In genomic region chr7:7214398-7215347, GRCh38 we compare ENCODE assay signal across 19 cellular contexts. TPM values are rescaled to one million over a fixed set of nuclear protein-coding genes. Genes with fewer than 3 reads are reported as not detected.
DNase-seq lines count a peak whose midpoint lies in the region; ATAC-seq, FAIRE-seq and TF ChIP-seq lines count a peak whose summit lies in the region.
"Had no signal": no experiment of that assay in that cellular context is flagged by ENCODE, and none has a peak within 500 bp of the region (broad histone marks: within the 10 kb centered on the region; RNA-seq: fewer than 3 reads in every experiment).

No MANE protein-coding gene starts in this region.

- TF ChIP-seq RAD21 in K562 (CRISPR knock-in tag; conservative IDR thresholded peaks at IDR 0.05 in 1 of 2, IDR thresholded peaks at IDR 0.05 in 1 of 2), result no peak

- H2AFZ ChIP-seq in K562 (ENCODE audit: low read depth, low read length) (no peak overlapping the region), mesenchymal stem cell (ENCODE audit: low read depth, low read length) (no peak overlapping the region)
- H2AFZ ChIP-seq: PC-9 had no signal

- H3K4me1 Mint-ChIP-seq in natural killer cell, result peaks cover 56 to 60% of the 10 kb centered on the region in 2 donors
- H3K4me1 Mint-ChIP-seq in natural killer cell treated with Interleukin-12 subunit alpha and Interleukin-12 subunit beta and Interleukin-15 and Interleukin-18, amount 100 ng/mL, for 72 hours (ENCODE audit: low read depth in 2 of 2), result peaks cover 26 to 30% of the 10 kb centered on the region in 2 donors
- peaks cover 3% of the 10 kb centered on the region for H3K4me1 Mint-ChIP-seq in activated naive CD4-positive, alpha-beta T cell treated with anti-CD3 and anti-CD28 coated beads, Interleukin-2, amount 10 ng/mL, durations not matched to agents 7 days and 5 days

- in situ Hi-C loops in K562 (cut with MboI), result no loop called here

- CTCF ChIA-PET in K562 (lab: Yijun Ruan, JAX; ENCODE audit: low intra/inter-chr PET ratio), result no interaction called here
- CTCF ChIA-PET in activated naive CD4-positive, alpha-beta T cell treated with anti-CD3 and anti-CD28 coated beads, Interleukin-2, amount 10 ng/mL, durations not matched to agents 7 days and 5 days (lab: Charles Lee), result no interaction called here

- H2BK12ac ChIP-seq in mesenchymal stem cell (ENCODE audit: low read length in 2 of 2), result no peak overlapping the region

- H3K23ac ChIP-seq in mesenchymal stem cell (ENCODE audit: low read length in 2 of 2), result no peak overlapping the region

- H3K9me3 Mint-ChIP-seq in natural killer cell, result no peaks in the 10 kb centered on the region
- no peaks in the 10 kb centered on the region for H3K9me3 Mint-ChIP-seq in natural killer cell treated with Interleukin-12 subunit alpha and Interleukin-12 subunit beta and Interleukin-15 and Interleukin-18, amount 100 ng/mL, for 72 hours
- no peaks in the 10 kb centered on the region for H3K9me3 Mint-ChIP-seq in activated naive CD4-positive, alpha-beta T cell treated with anti-CD3 and anti-CD28 coated beads, Interleukin-2, amount 10 ng/mL, durations not matched to agents 7 days and 5 days
- H3K9me3 Mint-ChIP-seq: CD4-positive, alpha-beta T cell had no signal

- no peak overlapping the region for H3K27ac ChIP-seq in K562 (ENCODE audit: extremely low read depth, low read depth, low read length)
- no peak overlapping the region for H3K27ac ChIP-seq in mesenchymal stem cell (ENCODE audit: low read length, poor library complexity, severe bottlenecking)
- H3K27ac ChIP-seq: PC-9, RWPE1 had no signal

- H3K79me1 ChIP-seq in mesenchymal stem cell (replicated peaks; ENCODE audit: low read length, poor library complexity, severe bottlenecking), result peaks cover 37% of the 10 kb centered on the region

- TF ChIP-seq CTCF in natural killer cell (IDR thresholded peaks at IDR 0.05), result no peak
- no peak for TF ChIP-seq CTCF in K562 (IDR thresholded peaks at IDR 0.05 in 2 of 3, conservative IDR thresholded peaks at IDR 0.05 in 1 of 3; ENCODE audit: insufficient read depth in 2 of 3, low read depth in 1 of 3, low read length in 3 of 3)

- H3K27me3 Mint-ChIP-seq in natural killer cell (ENCODE audit: low read depth in 2 of 2), result no peaks in the 10 kb centered on the region
- H3K27me3 Mint-ChIP-seq in natural killer cell treated with Interleukin-12 subunit alpha and Interleukin-12 subunit beta and Interleukin-15 and Interleukin-18, amount 100 ng/mL, for 72 hours, result no peaks in the 10 kb centered on the region
- no peaks in the 10 kb centered on the region for H3K27me3 Mint-ChIP-seq in activated naive CD4-positive, alpha-beta T cell treated with anti-CD3 and anti-CD28 coated beads, Interleukin-2, amount 10 ng/mL, durations not matched to agents 7 days and 5 days
- H3K27me3 Mint-ChIP-seq: CD4-positive, alpha-beta T cell had no signal

- H3K14ac ChIP-seq in mesenchymal stem cell (ENCODE audit: low read length in 2 of 2), result no peak overlapping the region

- no peak overlapping the region for H3K18ac ChIP-seq in mesenchymal stem cell (ENCODE audit: low read depth in 1 of 2, low read length in 2 of 2)

- no peak overlapping the region for H2BK5ac ChIP-seq in mesenchymal stem cell (ENCODE audit: low read depth, low read length, poor library complexity, severe bottlenecking)

- DNase-seq in natural killer cell (no peak), K562 (ENCODE audit: extremely low read depth in 1 of 4, low spot score in 3 of 4) (no peak), mesenchymal stem cell (no peak), hippocampal formation (lab: John Stamatoyannopoulos, UW) (no peak)
- DNase-seq in natural killer cell treated with Interleukin-12 subunit alpha and Interleukin-12 subunit beta and Interleukin-15 and Interleukin-18, amount 100 ng/mL, for 72 hours (ENCODE audit: low spot score), result no peak
- DNase-seq in stimulated activated CD4-positive, alpha-beta T cell treated with anti-CD3 and anti-CD28 coated beads, Interleukin-15, amount 100 ng/mL, for 24 hours, result no peak
- no peak for DNase-seq in activated naive CD4-positive, alpha-beta T cell treated with anti-CD3 and anti-CD28 coated beads, Interleukin-2, amount 10 ng/mL, durations not matched to agents 7 days and 5 days
- DNase-seq: Caco-2; CD4-positive, alpha-beta T cell; KG1; MV-4-11; NCI-H1694 treated with DMSO at 0.1 percent for 48 hours; NCI-H510A treated with DMSO at 0.1 percent for 48 hours; NCI-H774; PC-9 had no signal

- H3K9me3 ChIP-seq in K562 (replicated peaks; ENCODE audit: control insufficient read depth, insufficient read depth, low read depth, low read length) (no peaks in the 10 kb centered on the region; the same call in 1 of the 2 replicates), mesenchymal stem cell (ENCODE audit: control insufficient read depth, low read length) (no peaks in the 10 kb centered on the region)

- no peak overlapping the region for H3K4me3 Mint-ChIP-seq in natural killer cell
- H3K4me3 Mint-ChIP-seq in natural killer cell treated with Interleukin-12 subunit alpha and Interleukin-12 subunit beta and Interleukin-15 and Interleukin-18, amount 100 ng/mL, for 72 hours, result no peak overlapping the region
- H3K4me3 Mint-ChIP-seq in activated naive CD4-positive, alpha-beta T cell treated with anti-CD3 and anti-CD28 coated beads, Interleukin-2, amount 10 ng/mL, durations not matched to agents 7 days and 5 days, result no peak overlapping the region
- H3K4me3 Mint-ChIP-seq: CD4-positive, alpha-beta T cell had no signal

- no peaks in the 10 kb centered on the region for H4K20me1 ChIP-seq in K562 (replicated peaks; ENCODE audit: control insufficient read depth, insufficient read depth, low read length)

- no peak for TF ChIP-seq POLR2A in K562 (conservative IDR thresholded peaks at IDR 0.05)

- no peaks in the 10 kb centered on the region for H3K9me1 ChIP-seq in K562 (ENCODE audit: control insufficient read depth, insufficient read depth, low read length)

- ATAC-seq in natural killer cell, result no peak
- ATAC-seq in natural killer cell treated with Interleukin-12 subunit alpha and Interleukin-12 subunit beta and Interleukin-15 and Interleukin-18, amount 100 ng/mL, for 72 hours, result no peak
- ATAC-seq in K562, result no peak
- ATAC-seq: HCT116 had no signal

- H3K9ac ChIP-seq in K562 (ENCODE audit: insufficient read depth in 1 of 2, low read depth in 2 of 2, low read length in 2 of 2) (no peak overlapping the region), mesenchymal stem cell (ENCODE audit: low read length) (no peak overlapping the region)

- TF ChIP-seq EP300 in K562 (IDR thresholded peaks at IDR 0.05; ENCODE audit: low read length), result no peak

- peak overlapping the region; percentile 6 for H4K8ac ChIP-seq in mesenchymal stem cell (ENCODE audit: low read length)

- no peak overlapping the region for H2BK120ac ChIP-seq in mesenchymal stem cell (ENCODE audit: low read depth, low read length)

- H3K36me3 Mint-ChIP-seq in natural killer cell, result peaks cover 18% of the 10 kb centered on the region
- peaks cover 12% of the 10 kb centered on the region for H3K36me3 Mint-ChIP-seq in natural killer cell treated with Interleukin-12 subunit alpha and Interleukin-12 subunit beta and Interleukin-15 and Interleukin-18, amount 100 ng/mL, for 72 hours
- peaks cover 60% of the 10 kb centered on the region for H3K36me3 Mint-ChIP-seq in activated naive CD4-positive, alpha-beta T cell treated with anti-CD3 and anti-CD28 coated beads, Interleukin-2, amount 10 ng/mL, durations not matched to agents 7 days and 5 days

- 88% methylated on average over 13 of the region's 13 CpGs for WGBS in K562 (ENCODE audit: insufficient coverage, low coverage, missing lambda C conversion rate)
- WGBS in mesenchymal stem cell, result 100% methylated on average over 13 of the region's 13 CpGs

- H3K27me3 ChIP-seq in K562 (ENCODE audit: control insufficient read depth in 2 of 2, insufficient read depth in 2 of 2, low read length in 2 of 2), result no peaks in the 10 kb centered on the region
- no peaks in the 10 kb centered on the region for H3K27me3 ChIP-seq in mesenchymal stem cell (ENCODE audit: control insufficient read depth in 1 of 2, insufficient read depth in 1 of 2, low read length in 2 of 2)

- peaks cover 24% of the 10 kb centered on the region for H3K79me2 ChIP-seq in K562 (ENCODE audit: control insufficient read depth, insufficient read depth, low read length)

- H3K4me1 ChIP-seq in K562 (replicated peaks in 1 of 2; ENCODE audit: control insufficient read depth in 2 of 2, insufficient read depth in 2 of 2, low read length in 2 of 2), result no peaks in the 10 kb centered on the region; a peak in 1 of 5 replicates
- H3K4me1 ChIP-seq in mesenchymal stem cell (ENCODE audit: control insufficient read depth, insufficient read depth, low read depth, low read length), result no peaks in the 10 kb centered on the region

- H2BK15ac ChIP-seq in mesenchymal stem cell (ENCODE audit: low read depth, poor library complexity, severe bottlenecking), result no peak overlapping the region

- H3K4me3 ChIP-seq in K562 (no peak overlapping the region), mesenchymal stem cell (ENCODE audit: insufficient read depth in 1 of 2, low read depth in 1 of 2, low read length in 2 of 2) (no peak overlapping the region)
- H3K4me3 ChIP-seq: PC-9 had no signal

- POLR2A ChIA-PET in K562 (lab: Yijun Ruan, JAX), result no interaction called here

- H3K4me2 ChIP-seq in K562 (ENCODE audit: insufficient read depth, low read length) (no peak overlapping the region), mesenchymal stem cell (ENCODE audit: low read length, poor library complexity, severe bottlenecking) (no peak overlapping the region)
- H3K4me2 ChIP-seq: PC-9 had no signal

- peak overlapping the region; percentile 21 to 53 for H3K27ac Mint-ChIP-seq in natural killer cell
- peak overlapping the region in 1 of 2 donors; percentile 26 for H3K27ac Mint-ChIP-seq in natural killer cell treated with Interleukin-12 subunit alpha and Interleukin-12 subunit beta and Interleukin-15 and Interleukin-18, amount 100 ng/mL, for 72 hours
- no peak overlapping the region for H3K27ac Mint-ChIP-seq in activated naive CD4-positive, alpha-beta T cell treated with anti-CD3 and anti-CD28 coated beads, Interleukin-2, amount 10 ng/mL, durations not matched to agents 7 days and 5 days
- H3K27ac Mint-ChIP-seq: CD4-positive, alpha-beta T cell had no signal

- FAIRE-seq in K562 (lab: Jason Lieb, UNC), result no peak
- FAIRE-seq: A204.1, G401.6 had no signal

- H4K91ac ChIP-seq in mesenchymal stem cell (ENCODE audit: low read length), result no peak overlapping the region

- BruUV-seq in K562 (replicated peaks; lab: Mats Ljungman, UMichigan), result no TSS peak

- no peak overlapping the region for H2AK5ac ChIP-seq in mesenchymal stem cell (ENCODE audit: low read length, severe bottlenecking)

- no peak overlapping the region for H3K4ac ChIP-seq in mesenchymal stem cell (ENCODE audit: low read depth in 1 of 2, low read length in 2 of 2)

- intact Hi-C loops in natural killer cell (cut with micrococcal nuclease) (no loop called here), K562 (cut with micrococcal nuclease) (no loop called here)

- peaks cover 25% of the 10 kb centered on the region; the same call in 2 of the 3 replicates for H3K36me3 ChIP-seq in K562 (ENCODE audit: control insufficient read depth, insufficient read depth, low read length)
- peaks cover 3 to 63% of the 10 kb centered on the region in 2 experiments for H3K36me3 ChIP-seq in mesenchymal stem cell (ENCODE audit: control insufficient read depth in 1 of 2, insufficient read depth in 2 of 2, low read depth in 1 of 2, low read length in 2 of 2)

RNA-seq across cellular contexts. Expression of gene C1GALT1, which starts 32.3 kb away (rescaled TPM):
- total RNA-seq in natural killer cell (10 to 100 TPM; 54.5 to 64.5 (median 63.7) TPM), K562 (2014; rRNA removed) (15.2 and 22.7 TPM in 2 replicates), K562 (2014; rRNA removed; fragmentation: Illumina TruSeq; extraction: Trizol) (33.2 and 37.5 TPM in 2 replicates), K562 (2015; rRNA removed; fragmentation: Illumina TruSeq; extraction: Trizol) (23.3 and 24.1 TPM in 2 replicates), K562 (2021) (25.3 and 27.8 TPM in 2 replicates)
- total RNA-seq in natural killer cell treated with Interleukin-12 subunit alpha and Interleukin-12 subunit beta and Interleukin-15 and Interleukin-18, amount 100 ng/mL, for 72 hours, result 10 to 100 TPM; 30.7 to 49.3 TPM
- 25.1 and 117 TPM in 2 replicates for total RNA-seq in K562 (2011; cell fraction: chromatin; rRNA removed; ENCODE audit: low replicate concordance)
- 12.7 and 14.6 TPM in 2 replicates for total RNA-seq in K562 (2011; cell fraction: nucleolus; rRNA removed)
- 37.6 and 62.7 TPM in 2 replicates for total RNA-seq in K562 (2011; cell fraction: nucleoplasm; rRNA removed)
- polyA plus RNA-seq in K562 (2011; rRNA removed) (23.7 and 30.8 TPM in 2 replicates), K562 (2014; fragmentation: Illumina TruSeq; extraction: Trizol) (16.1 and 25.2 TPM in 2 replicates), K562 (2014; fragmentation: Nextera tagmentation; extraction: Ambion mirVana) (1 to 10 TPM; 5.0 to 6.4 TPM), K562 (2014; rRNA removed) (17.3 and 21.0 TPM in 2 replicates)
- 7.8 and 8.4 TPM in 2 replicates for polyA plus RNA-seq in K562 (2011; cell fraction: cytosol; rRNA removed)
- 8.5 and 12.2 TPM in 2 replicates for polyA plus RNA-seq in K562 (2011; cell fraction: nucleus; rRNA removed)
- polyA plus RNA-seq in K562 (2012), result 10.7 and 11.1 TPM in 2 replicates
- 35.5 and 54.5 TPM in 2 replicates for polyA minus RNA-seq in K562 (2011; rRNA and poly(A)+ RNA removed)
- polyA minus RNA-seq in K562 (2011; cell fraction: cytosol; rRNA and poly(A)+ RNA removed), result 8.3 and 9.4 TPM in 2 replicates
- polyA minus RNA-seq in K562 (2011; cell fraction: nucleus; rRNA and poly(A)+ RNA removed), result 19.1 and 29.2 TPM in 2 replicates
- polyA plus RNA-seq in mesenchymal stem cell (2013, experiment 1 of 2), result 13.5 TPM
- polyA plus RNA-seq in mesenchymal stem cell (2013, experiment 2 of 2), result 13.7 TPM
